ENCODE assay signal across 21 cellular contexts in genomic region chr1:117396074-117396473, GRCh38. TPM values are rescaled to one million over a fixed set of nuclear protein-coding genes. Genes with fewer than 3 reads are reported as not detected.
DNase-seq lines count a peak whose midpoint lies in the region; ATAC-seq, FAIRE-seq and TF ChIP-seq lines count a peak whose summit lies in the region.
"Had no signal": no experiment of that assay in that cellular context is flagged by ENCODE, and none has a peak within 500 bp of the region (broad histone marks: within the 10 kb centered on the region; RNA-seq: fewer than 3 reads in every experiment).

No MANE protein-coding gene starts in this region.

- peak; percentile 11 for FAIRE-seq in GM19239 (lab: Jason Lieb, UNC)
- FAIRE-seq in pancreas (lab: Jason Lieb, UNC): no peak
- FAIRE-seq: A549, D721Med, G401.6, GM12891 had no signal

- POLR2A ChIA-PET in HEK293 (lab: Yijun Ruan, JAX): interaction anchor here (0.6 kb wide), 1 partner anchor 364 kb away, joined by 3 read pairs; no protein-coding TSS in a partner anchor

- no peaks in the 10 kb centered on the region for H3K36me3 ChIP-seq in HEK293 (ENCODE audit: control insufficient read depth in 2 of 2, insufficient read depth in 1 of 2, low read length in 2 of 2)
- no peaks in the 10 kb centered on the region for H3K36me3 ChIP-seq in pancreas
- H3K36me3 ChIP-seq in Peyer's patch: no peaks in the 10 kb centered on the region

- TF ChIP-seq CTCF in HEK293 (tag by site-specific recombination; IDR thresholded peaks at IDR 0.05) (no peak), pancreas (IDR thresholded peaks at IDR 0.05) (no peak), Peyer's patch (IDR thresholded peaks at IDR 0.05) (no peak)

- H3K9me3 ChIP-seq in HEK293 (ENCODE audit: control insufficient read depth, insufficient read depth, low read depth, low read length) (no peaks in the 10 kb centered on the region), pancreas (no peaks in the 10 kb centered on the region), Peyer's patch (no peaks in the 10 kb centered on the region)
- H3K9me3 ChIP-seq: A549, Caco-2 had no signal

- CTCF ChIA-PET in HEK293 (lab: Yijun Ruan, JAX): interaction anchor here (0.5 kb wide), 1 partner anchor 1130 kb away, joined by 3 read pairs; no protein-coding TSS in a partner anchor

- H3K27ac ChIP-seq in HEK293 (ENCODE audit: extremely low read depth, low read depth, low read length) (no peak overlapping the region), pancreas (peak overlapping the region in 1 of 4 donors; percentile 53), Peyer's patch (no peak overlapping the region)
- H3K27ac ChIP-seq: 22Rv1; A549; BLaER1 treated with 17β-estradiol and CSF1 and Interleukin-3, amounts not matched to agents 10 nM and 100 nM; C4-2B had no signal

- H3K27me3 ChIP-seq in pancreas: no peaks in the 10 kb centered on the region
- no peaks in the 10 kb centered on the region for H3K27me3 ChIP-seq in Peyer's patch
- H3K27me3 ChIP-seq: BLaER1 treated with 17β-estradiol and CSF1 and Interleukin-3, amounts not matched to agents 10 nM and 100 nM had no signal

- intact Hi-C loops in pancreas (cut with DNase I): no loop called here

- DNase-seq in GM19239 (ENCODE audit: insufficient read length, low spot score): no peak
- DNase-seq in pancreas: no peak
- no peak for DNase-seq in Peyer's patch
- DNase-seq in activated CD8-positive, alpha-beta memory T cell treated with anti-CD3 and anti-CD28 coated beads, Interleukin-2, amount 50 U/mL, for 4 hours: no peak
- DNase-seq: AML-193; Caco-2; Calu3; CD4-positive, alpha-beta T cell; CD8-positive, alpha-beta T cell; DMS79 treated with DMSO at 0.1 percent for 48 hours; GF-D8 had no signal

- H3K4me3 ChIP-seq in HEK293 (ENCODE audit: low read depth, low read length) (no peak overlapping the region), pancreas (no peak overlapping the region), Peyer's patch (no peak overlapping the region)
- H3K4me3 ChIP-seq: A549; BLaER1 treated with 17β-estradiol and CSF1 and Interleukin-3, amounts not matched to agents 10 nM and 100 nM had no signal

- TF ChIP-seq POLR2A in Peyer's patch (IDR thresholded peaks at IDR 0.05): no peak

- ATAC-seq in esophagus mucosa (peak; percentile 62), pancreas (peak; percentile 45 to 74 (median 56)), HG03457 (IDR thresholded peaks at IDR 0.05; ENCODE audit: unreplicated experiment) (no peak)
- ATAC-seq: A549; CD8-positive, alpha-beta T cell had no signal

- peaks cover 6% of the 10 kb centered on the region; the same call in 1 of the 2 replicates for H3K4me1 ChIP-seq in HEK293 (ENCODE audit: control insufficient read depth, insufficient read depth, low read length)
- peaks cover 5 to 31% (median 28%) of the 10 kb centered on the region in 3 donors for H3K4me1 ChIP-seq in pancreas
- no peaks in the 10 kb centered on the region for H3K4me1 ChIP-seq in Peyer's patch
- H3K4me1 ChIP-seq: A549; BLaER1 treated with 17β-estradiol and CSF1 and Interleukin-3, amounts not matched to agents 10 nM and 100 nM; Caco-2 had no signal

TF ChIP-seq in HEK293, 187 proteins besides CTCF, POLR2A, EP300 and RAD21:
- TF ChIP-seq ZNF449 (tag by site-specific recombination; IDR thresholded peaks at IDR 0.05) (peak; percentile 40; the same call in 1 of the 2 replicates), ZNF133 (tag by site-specific recombination; IDR thresholded peaks at IDR 0.05) (no peak)

RNA-seq across cellular contexts. Expression of gene MAN1A2, which starts 28.8 kb away (rescaled TPM):
- total RNA-seq in esophagus mucosa (26.5 TPM), pancreas (10 to 100 TPM; 37.4 to 50.7 (median 45.7) TPM), Peyer's patch (10 to 100 TPM; 43.2 to 53.8 (median 49.4) TPM)
- polyA plus RNA-seq in pancreas: 1 to 10 TPM; 6.0 to 8.4 TPM
